Comparison of ENCODE assay signal across 13 cellular contexts in the genomic region with DNA sequence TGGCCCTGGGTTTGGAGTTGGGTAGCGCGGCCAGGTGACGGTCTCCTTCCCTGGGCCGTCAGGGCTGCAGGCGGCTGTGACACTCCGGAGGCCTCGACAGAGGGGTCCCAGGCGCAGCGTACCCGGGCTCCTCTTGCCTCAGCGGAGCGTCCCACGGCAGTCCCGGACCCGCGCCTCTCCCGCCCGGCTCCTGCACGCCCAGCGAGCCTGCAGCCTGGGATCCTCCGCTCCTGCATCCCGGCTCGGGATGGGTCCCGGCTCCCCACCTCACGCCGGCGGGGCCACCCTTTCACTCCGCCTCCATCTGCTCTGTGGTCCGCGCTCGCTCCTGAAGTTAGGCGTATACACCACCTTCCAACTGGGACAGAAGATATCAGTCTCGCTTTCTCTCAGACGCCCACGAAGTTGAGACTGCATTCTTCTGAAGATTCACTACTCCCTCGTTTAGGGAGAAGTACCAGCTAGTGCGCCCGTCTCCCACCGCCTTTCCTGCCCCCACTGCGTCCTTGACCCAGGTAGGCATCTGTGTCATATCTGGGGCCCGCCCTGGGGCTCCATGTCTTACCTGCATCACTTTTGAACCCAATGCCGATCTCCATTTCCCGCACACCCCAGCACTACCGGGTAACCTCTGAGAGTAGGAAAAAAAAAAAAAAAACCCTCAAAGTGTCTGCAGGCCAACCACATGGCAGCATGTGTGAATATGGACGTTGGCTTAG. TPM values are rescaled to one million over a fixed set of nuclear protein-coding genes. Genes with fewer than 3 reads are reported as not detected.
DNase-seq lines count a peak whose midpoint lies in the region; ATAC-seq and TF ChIP-seq lines count a peak whose summit lies in the region.
"Had no signal": no experiment of that assay in that cellular context is flagged by ENCODE, and none has a peak within 500 bp of the region (broad histone marks: within the 10 kb centered on the region; RNA-seq: fewer than 3 reads in every experiment).

No MANE protein-coding gene starts in this region.

- 14 to 28% methylated on average over 37 to 45 of the region's 45 CpGs for WGBS in aorta, 2 donors

- no peaks in the 10 kb centered on the region for H3K36me3 ChIP-seq in right atrium auricular region
- no peaks in the 10 kb centered on the region for H3K36me3 ChIP-seq in kidney epithelial cell (ENCODE audit: control insufficient read depth, insufficient read depth, low read length)
- no peaks in the 10 kb centered on the region for H3K36me3 ChIP-seq in aorta (ENCODE audit: control insufficient read depth in 1 of 2, insufficient read depth in 2 of 2, low read length in 1 of 2)

- TF ChIP-seq CTCF in right atrium auricular region (IDR thresholded peaks at IDR 0.05) (no peak), epithelial cell of esophagus (IDR thresholded peaks at IDR 0.05; ENCODE audit: insufficient read depth, low read depth, low read length, missing control alignments) (no peak), kidney epithelial cell (IDR thresholded peaks at IDR 0.05; ENCODE audit: insufficient read depth, low read length, poor library complexity, severe bottlenecking) (no peak)

- no peaks in the 10 kb centered on the region for H3K27me3 ChIP-seq in right atrium auricular region
- H3K27me3 ChIP-seq in kidney epithelial cell (ENCODE audit: control insufficient read depth, insufficient read depth, low read length) = no peaks in the 10 kb centered on the region
- no peaks in the 10 kb centered on the region for H3K27me3 ChIP-seq in aorta (ENCODE audit: control insufficient read depth in 1 of 2, insufficient read depth in 2 of 2, low read length in 1 of 2)

- ATAC-seq in Right ventricle myocardium superior (ENCODE audit: poor library complexity) = peak; percentile 15
- peak; percentile 38 for ATAC-seq in aorta (ENCODE audit: low FRiP score)
- ATAC-seq in GM18505 (IDR thresholded peaks at IDR 0.05; ENCODE audit: unreplicated experiment) = no peak

- no peak for DNase-seq in Right ventricle myocardium superior
- DNase-seq in right atrium auricular region (ENCODE audit: low spot score) = no peak
- no peak for DNase-seq in epithelial cell of esophagus (ENCODE audit: low read depth)
- DNase-seq in kidney epithelial cell (ENCODE audit: low read depth) = no peak
- DNase-seq in aorta = no peak
- no peak for DNase-seq in G401 (ENCODE audit: low spot score)
- DNase-seq in NCI-H128 (lab: John Stamatoyannopoulos, UW; ENCODE audit: unreplicated experiment) = no peak
- DNase-seq: ACHN, NCI-H1417 treated with DMSO at 0.1 percent for 48 hours, SK-N-SH had no signal

- in situ Hi-C loops in G401 (cut with HindIII; ENCODE audit: low sequenced_read_pairs) = no loop called here

- intact Hi-C loops in Right ventricle myocardium superior (cut with DNase I) (no loop called here), aorta (cut with DNase I) (no loop called here)

- no peaks in the 10 kb centered on the region for H3K9me3 ChIP-seq in right atrium auricular region
- no peaks in the 10 kb centered on the region for H3K9me3 ChIP-seq in aorta (ENCODE audit: control insufficient read depth, low read length)
- H3K9me3 ChIP-seq: SK-N-SH had no signal

- peak overlapping the region in 1 of 2 donors; percentile 32 for H3K4me3 ChIP-seq in right atrium auricular region
- H3K4me3 ChIP-seq in epithelial cell of esophagus (ENCODE audit: low read length) = peak overlapping the region; percentile 9
- H3K4me3 ChIP-seq in kidney epithelial cell (ENCODE audit: low read depth, low read length) = peak overlapping the region; percentile 28
- H3K4me3 ChIP-seq in aorta (ENCODE audit: low read length in 2 of 2) = no peak overlapping the region
- H3K4me3 ChIP-seq: lung had no signal

- no peak overlapping the region for H3K27ac ChIP-seq in right atrium auricular region
- no peak overlapping the region for H3K27ac ChIP-seq in aorta (ENCODE audit: low read depth in 1 of 2, low read length in 2 of 2)
- H3K27ac ChIP-seq: VCaP had no signal

- no peak for TF ChIP-seq POLR2A in GM18505 (IDR thresholded peaks at IDR 0.05; ENCODE audit: borderline replicate concordance, extremely low read depth, insufficient read depth, insufficient read length)

- no peaks in the 10 kb centered on the region for H3K4me1 ChIP-seq in right atrium auricular region
- H3K4me1 ChIP-seq in aorta (ENCODE audit: control insufficient read depth in 1 of 2, insufficient read depth in 2 of 2, low read length in 2 of 2) = no peaks in the 10 kb centered on the region

RNA-seq across cellular contexts. Expression of gene KDR, which starts 32.3 kb away (rescaled TPM):
- total RNA-seq in Right ventricle myocardium superior (21.2 TPM), right atrium auricular region (10 to 100 TPM; 32.5 to 52.9 TPM), kidney epithelial cell (1.3 and 1.6 TPM in 2 replicates), aorta (10 to 100 TPM; 18.8 to 42.1 TPM)
- polyA plus RNA-seq in aorta = 1 to 10 TPM in 1 of 2 donors, under 1 TPM in 1; 0.46 to 1.4 TPM
- not detected in 2 replicates for total RNA-seq in G401 (2014; rRNA removed; shearing (Covaris generic))
- polyA plus RNA-seq: SK-N-SH had no signal

Comparison
In these comparisons a context has a peak if more than half of its experiments do, and no peak if none do; other contexts are left out.
1. H3K4me3 ChIP-seq: peak in epithelial cell of esophagus (single experiment) and kidney epithelial cell (single experiment); none in aorta (0 of 2).